In the genomic region with DNA sequence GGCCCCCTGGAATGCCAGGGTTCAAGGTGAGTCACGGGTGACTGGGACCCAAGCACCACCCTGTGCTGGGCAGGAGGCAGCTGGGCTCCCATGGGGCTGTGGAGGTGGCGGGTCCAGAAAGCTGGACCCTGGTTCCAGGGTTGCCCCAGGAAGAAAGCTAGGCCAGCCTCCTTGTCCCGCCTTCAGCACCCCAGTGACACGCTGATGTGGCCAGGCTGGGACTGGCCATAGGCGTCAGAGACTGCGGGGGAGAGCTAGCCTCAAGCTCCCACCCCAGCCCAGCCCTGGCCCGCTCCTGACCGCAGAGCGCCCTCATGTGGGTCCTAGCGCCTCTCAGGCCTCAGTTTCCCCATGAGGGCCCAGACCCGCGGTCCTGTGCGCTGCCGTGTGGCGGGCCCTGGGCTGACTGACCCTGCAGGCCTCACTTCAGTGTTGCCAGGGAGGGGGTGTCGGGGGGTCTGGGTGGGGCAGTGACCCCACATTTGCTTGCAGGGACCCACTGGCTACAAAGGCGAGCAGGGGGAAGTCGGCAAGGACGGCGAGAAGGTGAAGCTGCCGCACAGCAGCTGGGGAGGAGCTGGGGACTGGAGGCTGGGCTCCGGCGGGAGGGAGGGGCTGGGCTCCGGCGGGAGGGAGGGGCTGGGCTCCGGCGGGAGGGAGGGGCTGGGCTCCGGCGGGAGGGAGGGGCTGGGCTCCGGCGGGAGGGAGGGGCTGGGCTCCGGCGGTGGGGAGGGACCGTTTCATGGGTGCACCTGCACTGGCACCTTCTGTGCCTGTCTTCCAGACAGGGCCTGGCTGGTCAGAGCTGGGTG, we compare ENCODE assay signal across 8 cellular contexts. TPM values are rescaled to one million over a fixed set of nuclear protein-coding genes. Genes with fewer than 3 reads are reported as not detected.
DNase-seq lines count a peak whose midpoint lies in the region; TF ChIP-seq lines count a peak whose summit lies in the region.

No MANE protein-coding gene starts in this region.

- H3K4me1 ChIP-seq in right atrium auricular region, result peaks cover 0 to 23% of the 10 kb centered on the region in 2 donors

- H3K4me1 Mint-ChIP-seq in activated CD4-positive, alpha-beta T cell treated with anti-CD3 and anti-CD28 coated beads, Interleukin-2, amount 10 ng/mL, durations not matched to agents 24 days and 14 days, result no peaks in the 10 kb centered on the region

- H3K27ac Mint-ChIP-seq in activated CD4-positive, alpha-beta T cell treated with anti-CD3 and anti-CD28 coated beads, Interleukin-2, amount 10 ng/mL, durations not matched to agents 24 days and 14 days, result no peak overlapping the region

- H3K27me3 ChIP-seq in right atrium auricular region, result no peaks in the 10 kb centered on the region

- H3K27me3 Mint-ChIP-seq in activated CD4-positive, alpha-beta T cell treated with anti-CD3 and anti-CD28 coated beads, Interleukin-2, amount 10 ng/mL, durations not matched to agents 24 days and 14 days, result no peaks in the 10 kb centered on the region

- DNase-seq in DMS53 (lab: John Stamatoyannopoulos, UW), result peak; percentile 79
- DNase-seq in DMS53 treated with DMSO at 0.1 percent for 48 hours (lab: John Stamatoyannopoulos, UW; ENCODE audit: unreplicated experiment), result no peak
- peak; percentile 64 for DNase-seq in NCI-H1105 (lab: John Stamatoyannopoulos, UW)
- peak; percentile 86 for DNase-seq in activated CD4-positive, alpha-beta T cell treated with anti-CD3 and anti-CD28 coated beads, Interleukin-2, amount 10 ng/mL, durations not matched to agents 24 days and 14 days
- DNase-seq in right atrium auricular region (ENCODE audit: low spot score), result no peak
- peak in 5 of 6 experiments; percentile 28 to 61 (median 53) for DNase-seq in stimulated activated naive CD4-positive, alpha-beta T cell (lab: John Stamatoyannopoulos, UW)
- no peak for DNase-seq in cerebellum (ENCODE audit: low spot score)
- DNase-seq in NCI-H226, result no peak

- no peaks in the 10 kb centered on the region for H3K9me3 Mint-ChIP-seq in activated CD4-positive, alpha-beta T cell treated with anti-CD3 and anti-CD28 coated beads, Interleukin-2, amount 10 ng/mL, durations not matched to agents 24 days and 14 days

- H3K4me3 ChIP-seq in right atrium auricular region, result peak overlapping the region; percentile 33 to 54

- peak overlapping the region; percentile 47 for H3K4me3 Mint-ChIP-seq in activated CD4-positive, alpha-beta T cell treated with anti-CD3 and anti-CD28 coated beads, Interleukin-2, amount 10 ng/mL, durations not matched to agents 24 days and 14 days

- H3K36me3 ChIP-seq in right atrium auricular region, result no peaks in the 10 kb centered on the region

- no peaks in the 10 kb centered on the region for H3K36me3 Mint-ChIP-seq in activated CD4-positive, alpha-beta T cell treated with anti-CD3 and anti-CD28 coated beads, Interleukin-2, amount 10 ng/mL, durations not matched to agents 24 days and 14 days (ENCODE audit: low read depth)

- H3K27ac ChIP-seq in right atrium auricular region, result peak overlapping the region; percentile 77 to 85

- TF ChIP-seq CTCF in right atrium auricular region (IDR thresholded peaks at IDR 0.05), result no peak

- no peaks in the 10 kb centered on the region for H3K9me3 ChIP-seq in right atrium auricular region

- intact Hi-C loops in activated CD4-positive, alpha-beta T cell treated with anti-CD3 and anti-CD28 coated beads, Interleukin-2, amount 10 ng/mL, durations not matched to agents 24 days and 14 days (cut with micrococcal nuclease), result loop anchor here (5.0 kb wide), 2 partner anchors 38 to 183 kb away; a partner anchor contains a TSS

RNA-seq across cellular contexts. Expression of a gene that starts 7.8 kb away (rescaled TPM):
- 0.47 TPM in 1 of 2 replicates, not detected in the other for total RNA-seq in activated CD4-positive, alpha-beta T cell treated with anti-CD3 and anti-CD28 coated beads, Interleukin-2, amount 10 ng/mL, durations not matched to agents 24 days and 14 days
- total RNA-seq in right atrium auricular region (1 to 10 TPM; 4.2 to 5.7 TPM), cerebellum (3.8 TPM)

RNA-seq across cellular contexts. Expression of a gene that starts 20.0 kb away (rescaled TPM):
- 49.1 and 54.6 TPM in 2 replicates for total RNA-seq in activated CD4-positive, alpha-beta T cell treated with anti-CD3 and anti-CD28 coated beads, Interleukin-2, amount 10 ng/mL, durations not matched to agents 24 days and 14 days
- total RNA-seq in right atrium auricular region, result 10 to 100 TPM; 17.3 to 31.2 TPM
- 12.0 TPM for total RNA-seq in cerebellum

RNA-seq across cellular contexts. Expression of a gene that starts 28.4 kb away (rescaled TPM):
- 19.4 and 19.6 TPM in 2 replicates for total RNA-seq in activated CD4-positive, alpha-beta T cell treated with anti-CD3 and anti-CD28 coated beads, Interleukin-2, amount 10 ng/mL, durations not matched to agents 24 days and 14 days
- total RNA-seq in right atrium auricular region (10 to 100 TPM in 1 of 2 donors, 1 to 10 TPM in 1; 8.4 to 11.1 TPM), cerebellum (11.5 TPM)

RNA-seq across cellular contexts. Expression of a gene that starts 36.9 kb away (rescaled TPM):
- 5.8 and 6.2 TPM in 2 replicates for total RNA-seq in activated CD4-positive, alpha-beta T cell treated with anti-CD3 and anti-CD28 coated beads, Interleukin-2, amount 10 ng/mL, durations not matched to agents 24 days and 14 days
- total RNA-seq in right atrium auricular region (1 to 10 TPM; 4.8 to 6.4 TPM), cerebellum (9.3 TPM)

Comparison
In these comparisons a context has a peak if more than half of its experiments do, and no peak if none do; other contexts are left out.
1. DNase-seq: peak in DMS53 (single experiment), NCI-H1105 (single experiment), activated CD4-positive, alpha-beta T cell treated with anti-CD3 and anti-CD28 coated beads, Interleukin-2, amount 10 ng/mL, durations not matched to agents 24 days and 14 days (single experiment) and stimulated activated naive CD4-positive, alpha-beta T cell (5 of 6); none in DMS53 treated with DMSO at 0.1 percent for 48 hours (single experiment), right atrium auricular region (single experiment), cerebellum (single experiment) and NCI-H226 (single experiment).